Comparison of ENCODE assay signal across 1 cellular context in the genomic region with DNA sequence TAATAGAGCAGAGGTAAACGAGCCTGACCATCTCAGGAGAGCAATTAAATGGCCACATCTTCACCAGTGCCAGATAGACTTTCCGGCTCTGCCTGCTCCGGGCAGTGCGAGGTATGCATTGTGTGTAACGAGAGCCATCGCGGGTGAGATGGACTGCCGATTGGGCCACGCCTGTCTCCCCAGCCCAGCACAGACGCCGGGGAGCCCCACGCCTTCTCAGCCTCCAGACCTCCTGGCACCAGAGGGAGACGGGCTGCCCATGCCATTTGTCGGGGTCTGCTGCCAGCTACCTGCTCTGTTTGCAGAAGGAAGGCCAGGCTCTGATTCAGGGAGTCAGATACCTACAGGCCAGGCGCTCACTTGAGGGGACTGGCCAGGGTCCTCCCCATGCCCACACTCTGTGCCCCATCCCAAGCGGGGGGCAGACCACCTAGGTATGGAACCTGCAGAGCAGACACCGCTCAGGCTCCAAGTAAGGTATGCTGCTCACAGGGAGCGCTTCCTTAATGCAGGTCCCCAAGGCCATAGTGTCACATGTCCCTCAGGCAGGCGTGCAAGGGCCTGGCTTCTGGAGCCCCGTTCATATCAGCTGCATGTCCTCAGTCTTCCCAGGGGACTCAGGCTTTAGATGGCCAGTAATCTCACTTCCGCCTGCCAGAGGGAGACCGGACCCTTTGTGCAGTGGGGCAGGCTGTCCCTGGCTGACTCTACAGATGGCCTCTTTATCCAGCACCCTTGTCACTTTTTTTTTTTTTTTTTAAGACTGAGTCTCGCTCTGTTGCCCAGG.
TF ChIP-seq lines count a peak whose summit lies in the region.

No MANE protein-coding gene starts in this region.

TF ChIP-seq in K562, 482 proteins besides CTCF, POLR2A, EP300 and RAD21 (continued from another document):
- TF ChIP-seq STAT6 (CRISPR knock-in tag; IDR thresholded peaks at IDR 0.05), result no peak
- 0 out of 2 replicates have a peak, but pooled peaks have one; percentile 29 for TF ChIP-seq ZNF592 (IDR thresholded peaks at IDR 0.05)
- no peak for TF ChIP-seq ZNF316 (IDR thresholded peaks at IDR 0.05)
- TF ChIP-seq BHLHE40 (IDR thresholded peaks at IDR 0.05; ENCODE audit: low read length), result peak; percentile 23; the same call in 1 of the 2 replicates
- TF ChIP-seq, protein P1, sequence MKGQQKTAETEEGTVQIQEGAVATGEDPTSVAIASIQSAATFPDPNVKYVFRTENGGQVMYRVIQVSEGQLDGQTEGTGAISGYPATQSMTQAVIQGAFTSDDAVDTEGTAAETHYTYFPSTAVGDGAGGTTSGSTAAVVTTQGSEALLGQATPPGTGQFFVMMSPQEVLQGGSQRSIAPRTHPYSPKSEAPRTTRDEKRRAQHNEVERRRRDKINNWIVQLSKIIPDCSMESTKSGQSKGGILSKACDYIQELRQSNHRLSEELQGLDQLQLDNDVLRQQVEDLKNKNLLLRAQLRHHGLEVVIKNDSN (CRISPR knock-in tag; IDR thresholded peaks at IDR 0.05), result peak; percentile 57; the same call in 1 of the 2 replicates
- TF ChIP-seq, protein P2, sequence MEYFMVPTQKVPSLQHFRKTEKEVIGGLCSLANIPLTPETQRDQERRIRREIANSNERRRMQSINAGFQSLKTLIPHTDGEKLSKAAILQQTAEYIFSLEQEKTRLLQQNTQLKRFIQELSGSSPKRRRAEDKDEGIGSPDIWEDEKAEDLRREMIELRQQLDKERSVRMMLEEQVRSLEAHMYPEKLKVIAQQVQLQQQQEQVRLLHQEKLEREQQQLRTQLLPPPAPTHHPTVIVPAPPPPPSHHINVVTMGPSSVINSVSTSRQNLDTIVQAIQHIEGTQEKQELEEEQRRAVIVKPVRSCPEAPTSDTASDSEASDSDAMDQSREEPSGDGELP (CRISPR knock-in tag; IDR thresholded peaks at IDR 0.05; ENCODE audit: borderline replicate concordance), result 0 out of 2 replicates have a peak, but pooled peaks have one; percentile 22
- TF ChIP-seq SRSF3 (IDR thresholded peaks at IDR 0.05; ENCODE audit: insufficient read depth, low read length), result no peak
- TF ChIP-seq ZBTB11 (CRISPR knock-in tag; IDR thresholded peaks at IDR 0.05), result peak in 1 of 3 experiments; percentile 69; a peak in 2 of 6 replicates
